ENCODE assay signal across 10 cellular contexts in genomic region chr17:3740611-3741073, GRCh38. TPM values are rescaled to one million over a fixed set of nuclear protein-coding genes. Genes with fewer than 3 reads are reported as not detected.
DNase-seq lines count a peak whose midpoint lies in the region; ATAC-seq and TF ChIP-seq lines count a peak whose summit lies in the region.
"Had no signal": no experiment of that assay in that cellular context is flagged by ENCODE, and none has a peak within 500 bp of the region (broad histone marks: within the 10 kb centered on the region; RNA-seq: fewer than 3 reads in every experiment).

No MANE protein-coding gene starts in this region.

- H3K9me3 ChIP-seq in transverse colon, result no peaks in the 10 kb centered on the region
- no peaks in the 10 kb centered on the region for H3K9me3 ChIP-seq in neural progenitor cell (ENCODE audit: low read depth)
- H3K9me3 ChIP-seq: gastrocnemius medialis had no signal

- 64 to 69% methylated on average over 3 to 14 of the region's 14 CpGs for WGBS in transverse colon (ENCODE audit: low coverage in 1 of 2), 2 donors

- H3K27ac ChIP-seq in transverse colon (peak overlapping the region in 1 of 4 donors; percentile 13), neural progenitor cell (no peak overlapping the region)
- H3K27ac ChIP-seq: gastrocnemius medialis had no signal

- no peaks in the 10 kb centered on the region for H3K36me3 Mint-ChIP-seq in T-helper 1 cell treated with Interleukin-12 subunit alpha and Interleukin-12 subunit beta and Interleukin-4 antibody, amounts not matched to agents 30 μg/mL and 1 μg/mL, for 36 hours (ENCODE audit: low read depth)
- H3K36me3 Mint-ChIP-seq in dendritic cell treated with granulocyte-macrophage colony-stimulating factor and Interleukin-4, amounts not matched to agents 40 ng/mL and 50 ng/mL, for 4 days (ENCODE audit: low read depth), result no peaks in the 10 kb centered on the region
- H3K36me3 Mint-ChIP-seq in type B pancreatic cell, result no peaks in the 10 kb centered on the region
- no peaks in the 10 kb centered on the region for H3K36me3 Mint-ChIP-seq in neural progenitor cell

- H3K27me3 ChIP-seq in transverse colon (no peaks in the 10 kb centered on the region), neural progenitor cell (peaks cover 7% of the 10 kb centered on the region)
- H3K27me3 ChIP-seq: gastrocnemius medialis had no signal

- in situ Hi-C loops in transverse colon (cut with MboI; ENCODE audit: low pct_ligation_motif_present in 1 of 4, low pct_unique_long_range_greater_than_20kb in 1 of 4, low sequenced_read_pairs in 3 of 4), result loop anchor here in 2 of 4 donors (25.0 kb wide), 1 partner anchor 97 kb away; the partner anchor contains the start of gene NCBP3 (in 2 of the 2)

- H3K9me3 Mint-ChIP-seq in T-helper 1 cell treated with Interleukin-12 subunit alpha and Interleukin-12 subunit beta and Interleukin-4 antibody, amounts not matched to agents 30 μg/mL and 1 μg/mL, for 36 hours, result no peaks in the 10 kb centered on the region
- no peaks in the 10 kb centered on the region for H3K9me3 Mint-ChIP-seq in dendritic cell treated with granulocyte-macrophage colony-stimulating factor and Interleukin-4, amounts not matched to agents 40 ng/mL and 50 ng/mL, for 4 days
- H3K9me3 Mint-ChIP-seq in type B pancreatic cell, result no peaks in the 10 kb centered on the region
- no peaks in the 10 kb centered on the region for H3K9me3 Mint-ChIP-seq in neural progenitor cell

- H3K27me3 Mint-ChIP-seq in T-helper 1 cell treated with Interleukin-12 subunit alpha and Interleukin-12 subunit beta and Interleukin-4 antibody, amounts not matched to agents 30 μg/mL and 1 μg/mL, for 36 hours (ENCODE audit: low read depth), result no peaks in the 10 kb centered on the region
- peaks cover 3% of the 10 kb centered on the region for H3K27me3 Mint-ChIP-seq in dendritic cell treated with granulocyte-macrophage colony-stimulating factor and Interleukin-4, amounts not matched to agents 40 ng/mL and 50 ng/mL, for 4 days
- H3K27me3 Mint-ChIP-seq in type B pancreatic cell (peaks cover 6% of the 10 kb centered on the region), neural progenitor cell (ENCODE audit: insufficient read depth, low read depth) (peaks cover 15% of the 10 kb centered on the region)

- no peak for TF ChIP-seq CTCF in transverse colon (IDR thresholded peaks at IDR 0.05)
- no peak for TF ChIP-seq CTCF in type B pancreatic cell (conservative IDR thresholded peaks at IDR 0.05)
- no peak for TF ChIP-seq CTCF in neural progenitor cell (IDR thresholded peaks at IDR 0.05)

- H3K4me1 ChIP-seq in transverse colon (peaks cover 8 to 21% (median 15%) of the 10 kb centered on the region in 4 donors), neural progenitor cell (peaks cover 19% of the 10 kb centered on the region)

- peaks cover 30% of the 10 kb centered on the region for H3K4me1 Mint-ChIP-seq in T-helper 1 cell treated with Interleukin-12 subunit alpha and Interleukin-12 subunit beta and Interleukin-4 antibody, amounts not matched to agents 30 μg/mL and 1 μg/mL, for 36 hours (ENCODE audit: low read depth)
- H3K4me1 Mint-ChIP-seq in dendritic cell treated with granulocyte-macrophage colony-stimulating factor and Interleukin-4, amounts not matched to agents 40 ng/mL and 50 ng/mL, for 4 days (ENCODE audit: low read depth), result peaks cover 26% of the 10 kb centered on the region
- H3K4me1 Mint-ChIP-seq in type B pancreatic cell (ENCODE audit: unreplicated experiment), result peaks cover 15% of the 10 kb centered on the region
- peaks cover 26% of the 10 kb centered on the region for H3K4me1 Mint-ChIP-seq in neural progenitor cell

- no peak for TF ChIP-seq EP300 in transverse colon (IDR thresholded peaks at IDR 0.05; ENCODE audit: low read depth)

- H3F3A ChIP-seq in neural progenitor cell (ENCODE audit: low read depth), result peaks cover 16% of the 10 kb centered on the region

- H3K36me3 ChIP-seq in transverse colon (no peaks in the 10 kb centered on the region), neural progenitor cell (no peaks in the 10 kb centered on the region)
- H3K36me3 ChIP-seq: gastrocnemius medialis had no signal

- H3K4me2 ChIP-seq in neural progenitor cell, result no peak overlapping the region

- no peak for TF ChIP-seq POLR2A in transverse colon (IDR thresholded peaks at IDR 0.05)

- intact Hi-C loops in dendritic cell treated with granulocyte-macrophage colony-stimulating factor and Interleukin-4, amounts not matched to agents 40 ng/mL and 50 ng/mL, for 4 days (cut with micrococcal nuclease), result no loop called here
- intact Hi-C loops in transverse colon (cut with DNase I; ENCODE audit: low total_unique reads), result no loop called here

- H3K4me3 ChIP-seq in transverse colon (no peak overlapping the region), neural progenitor cell (no peak overlapping the region)
- H3K4me3 ChIP-seq: gastrocnemius medialis had no signal

- peak overlapping the region; percentile 25 for H3K4me3 Mint-ChIP-seq in T-helper 1 cell treated with Interleukin-12 subunit alpha and Interleukin-12 subunit beta and Interleukin-4 antibody, amounts not matched to agents 30 μg/mL and 1 μg/mL, for 36 hours
- H3K4me3 Mint-ChIP-seq in dendritic cell treated with granulocyte-macrophage colony-stimulating factor and Interleukin-4, amounts not matched to agents 40 ng/mL and 50 ng/mL, for 4 days, result no peak overlapping the region
- H3K4me3 Mint-ChIP-seq in type B pancreatic cell, result no peak overlapping the region
- H3K4me3 Mint-ChIP-seq in neural progenitor cell, result no peak overlapping the region

- H3K9ac ChIP-seq in neural progenitor cell, result no peak overlapping the region

- H2AFZ ChIP-seq in neural progenitor cell (replicated peaks), result no peak overlapping the region

- H3K27ac Mint-ChIP-seq in T-helper 1 cell treated with Interleukin-12 subunit alpha and Interleukin-12 subunit beta and Interleukin-4 antibody, amounts not matched to agents 30 μg/mL and 1 μg/mL, for 36 hours, result peak overlapping the region; percentile 80
- H3K27ac Mint-ChIP-seq in dendritic cell treated with granulocyte-macrophage colony-stimulating factor and Interleukin-4, amounts not matched to agents 40 ng/mL and 50 ng/mL, for 4 days, result peak overlapping the region; percentile 68
- H3K27ac Mint-ChIP-seq in type B pancreatic cell (no peak overlapping the region), neural progenitor cell (no peak overlapping the region)

- peak; percentile 38 for DNase-seq in activated naive CD4-positive, alpha-beta T cell treated with Interleukin-2 at 50 U/mL for 16 hours
- DNase-seq in activated naive CD4-positive, alpha-beta T cell treated with anti-CD3 and anti-CD28 coated beads, Interleukin-2, amount 50 U/mL, for 16 hours, result no peak
- DNase-seq in transverse colon, result peak; percentile 28
- DNase-seq in type B pancreatic cell (ENCODE audit: extremely low spot score, unreplicated experiment), result no peak
- no peak for DNase-seq in neural progenitor cell (ENCODE audit: low spot score)
- DNase-seq: gastrocnemius medialis, NCI-H1930 had no signal

- ATAC-seq in HG02763 (IDR thresholded peaks at IDR 0.05; ENCODE audit: unreplicated experiment), result no peak
- ATAC-seq: gastrocnemius medialis had no signal

- H3K79me2 ChIP-seq in neural progenitor cell (ENCODE audit: low read depth), result no peaks in the 10 kb centered on the region

- no peaks in the 10 kb centered on the region for H4K20me1 ChIP-seq in neural progenitor cell (ENCODE audit: low read depth)

RNA-seq across cellular contexts. Expression of gene HASPIN, which starts 16.9 kb away (rescaled TPM):
- total RNA-seq in transverse colon (1 to 10 TPM in 1 of 4 donors, under 1 TPM in 2, not detected in 1; 0.14 to 2.4 (median 0.64) TPM), type B pancreatic cell (ENCODE audit: low replicate concordance) (5.2 and 13.1 TPM in 2 replicates), neural progenitor cell (ENCODE audit: low replicate concordance) (14.8 and 21.2 TPM in 2 replicates)

RNA-seq across cellular contexts. Expression of gene P2RX5, which starts 44.7 kb away (rescaled TPM):
- 10 to 100 TPM in 1 of 4 donors, 1 to 10 TPM in 1, under 1 TPM in 2; 0.68 to 11.4 (median 2.1) TPM for total RNA-seq in transverse colon
- total RNA-seq in type B pancreatic cell (ENCODE audit: low replicate concordance), result 0.69 and 1.3 TPM in 2 replicates
- 0.68 TPM in 1 of 2 replicates, not detected in the other for total RNA-seq in neural progenitor cell (ENCODE audit: low replicate concordance)

Comparison
In these comparisons a context has a peak if more than half of its experiments do, and no peak if none do; other contexts are left out.
1. DNase-seq: peak in activated naive CD4-positive, alpha-beta T cell treated with Interleukin-2 at 50 U/mL for 16 hours (single experiment) and transverse colon (single experiment); none in activated naive CD4-positive, alpha-beta T cell treated with anti-CD3 and anti-CD28 coated beads, Interleukin-2, amount 50 U/mL, for 16 hours (single experiment), type B pancreatic cell (single experiment) and neural progenitor cell (single experiment).
2. H3K27ac Mint-ChIP-seq: peak in T-helper 1 cell treated with Interleukin-12 subunit alpha and Interleukin-12 subunit beta and Interleukin-4 antibody, amounts not matched to agents 30 μg/mL and 1 μg/mL, for 36 hours (single experiment) and dendritic cell treated with granulocyte-macrophage colony-stimulating factor and Interleukin-4, amounts not matched to agents 40 ng/mL and 50 ng/mL, for 4 days (single experiment); none in type B pancreatic cell (single experiment) and neural progenitor cell (single experiment).